8 cellular contexts compared by ENCODE assay signal in genomic region chr2:236343400-236344161, GRCh38.
DNase-seq lines count a peak whose midpoint lies in the region; ATAC-seq, FAIRE-seq and TF ChIP-seq lines count a peak whose summit lies in the region.

No MANE protein-coding gene starts in this region.

- H3K27ac Mint-ChIP-seq in T-cell, result no peak overlapping the region

- peaks cover 1 to 4% (median 2%) of the 10 kb centered on the region in 3 donors for H3K4me1 Mint-ChIP-seq in T-cell

- H3K9me3 Mint-ChIP-seq in T-cell, result no peaks in the 10 kb centered on the region

- peak; percentile 81 for FAIRE-seq in HepG2 (lab: Jason Lieb, UNC)

- peaks cover 3 to 45% of the 10 kb centered on the region in 2 experiments; a peak in 4 of 5 replicates for H3K27me3 ChIP-seq in HepG2 (ENCODE audit: control insufficient read depth in 1 of 2, insufficient read depth in 2 of 2, low read length in 2 of 2)

- no peak overlapping the region for H3K4me2 ChIP-seq in HepG2 (ENCODE audit: low read depth, low read length)

- no peaks in the 10 kb centered on the region for H3K4me1 ChIP-seq in HepG2 (ENCODE audit: insufficient read depth, low read length)

- intact Hi-C loops in HepG2 (cut with micrococcal nuclease; ENCODE audit: unreplicated experiment), result loop anchor here (1.0 to 2.0 kb wide), 2 partner anchors 717 to 729 kb away; no protein-coding TSS in a partner anchor

- H3K27me3 Mint-ChIP-seq in T-cell, result peaks cover 8 to 11% of the 10 kb centered on the region in 2 donors

- POLR2A ChIA-PET in T-cell (lab: Charles Lee) (interaction anchor here in 1 of 2 donors (0.7 kb wide), 1 partner anchor 680 kb away, joined by 3 read pairs; no protein-coding TSS in a partner anchor), HepG2 (lab: Yijun Ruan, JAX) (no interaction called here)

- H3K9ac ChIP-seq in HepG2 (ENCODE audit: insufficient read depth, low read depth, low read length), result no peak overlapping the region

- no peaks in the 10 kb centered on the region for H3K9me3 ChIP-seq in HepG2 (ENCODE audit: low read length)

- H3K27ac ChIP-seq in HepG2 (ENCODE audit: extremely low read length, insufficient read depth, low read length), result no peak overlapping the region

- TF ChIP-seq EP300 in HepG2 (IDR thresholded peaks at IDR 0.05; ENCODE audit: low read depth in 2 of 2, low read length in 2 of 2), result no peak
- TF ChIP-seq EP300 in HepG2 (CRISPR knock-in tag; IDR thresholded peaks at IDR 0.05; ENCODE audit: borderline replicate concordance), result no peak

- in situ Hi-C loops in HepG2 (cut with HindIII; ENCODE audit: extremely low pct_ligation_motif_present, low pct_unique_long_range_greater_than_20kb), result no loop called here

- ATAC-seq in T-cell (replicated peaks in 1 of 4) (no peak), HepG2 (peak; percentile 61), HG02798 (IDR thresholded peaks at IDR 0.05; ENCODE audit: poor library complexity, unreplicated experiment) (no peak)

- no TSS peak for BruUV-seq in HepG2 (replicated peaks; lab: Mats Ljungman, UMichigan)

- no peaks in the 10 kb centered on the region for H3K36me3 ChIP-seq in HepG2 (replicated peaks in 1 of 2; ENCODE audit: control insufficient read depth in 1 of 2, insufficient read depth in 2 of 2, low read length in 2 of 2)

- TF ChIP-seq POLR2A in HepG2 (IDR thresholded peaks at IDR 0.05; ENCODE audit: insufficient read depth in 1 of 2, low read depth in 2 of 2, low read length in 2 of 2), result no peak

- WGBS in HepG2 (ENCODE audit: low lambda C conversion rate), result 14% methylated on average over 10 of the region's 10 CpGs

- H3K4me3 ChIP-seq in choroid plexus epithelial cell (ENCODE audit: low read depth, low read length) (no peak overlapping the region), HepG2 (replicated peaks in 1 of 3; ENCODE audit: insufficient read depth in 1 of 3, low read depth in 2 of 3, low read length in 3 of 3) (no peak overlapping the region)

- peak; percentile 39; the same call in 1 of the 2 replicates for TF ChIP-seq RAD21 in HepG2 (CRISPR knock-in tag; IDR thresholded peaks at IDR 0.05)

- H4K20me1 ChIP-seq in HepG2 (ENCODE audit: insufficient read depth, low read length), result no peaks in the 10 kb centered on the region

- CTCF ChIA-PET in T-cell (lab: Charles Lee) (interaction anchor here in 1 of 2 donors (0.6 to 1.0 kb wide), 6 partner anchors 9 to 730 kb away, joined by 3 to 4 read pairs (median 3); partner anchors contain the start of gene ACKR3), HepG2 (lab: Yijun Ruan, JAX; ENCODE audit: low intra/inter-chr PET ratio, low total read pairs) (interaction anchor here (1.0 to 1.7 kb wide), 3 partner anchors 683 to 729 kb away, joined by 3 to 19 read pairs (median 13); no protein-coding TSS in a partner anchor)

- no peaks in the 10 kb centered on the region for H3K36me3 Mint-ChIP-seq in T-cell

- peak; percentile 86 for TF ChIP-seq CTCF in choroid plexus epithelial cell (conservative IDR thresholded peaks at IDR 0.05; ENCODE audit: low read depth, low read length)
- TF ChIP-seq CTCF in HepG2 (CRISPR knock-in tag; IDR thresholded peaks at IDR 0.05), result peak; percentile 71

- no peak overlapping the region for H3K4me3 Mint-ChIP-seq in T-cell

- no peak overlapping the region for H2AFZ ChIP-seq in HepG2 (ENCODE audit: low read length)

- H3K79me2 ChIP-seq in HepG2 (ENCODE audit: insufficient read depth, low read length), result no peaks in the 10 kb centered on the region

- DNase-seq in 8988T (peak; percentile 48), GM04503 (ENCODE audit: low read depth) (peak; percentile 20), NCI-H1092 (lab: John Stamatoyannopoulos, UW) (peak; percentile 51), T-cell (peak in 29 of 34 experiments; percentile 21 to 51 (median 41)), choroid plexus epithelial cell (ENCODE audit: low read depth) (peak; percentile 91), HepG2 (ENCODE audit: low spot score) (peak; percentile 70)
- DNase-seq in stimulated activated CD8-positive, alpha-beta memory T cell treated with anti-CD3 and anti-CD28 coated beads, Interleukin-2, amount 100 ng/mL, for 1 hour (ENCODE audit: low read depth in 2 of 2), result peak; percentile 14 to 15

TF ChIP-seq in HepG2, 621 proteins besides CTCF, POLR2A, EP300 and RAD21:
- TF ChIP-seq, protein P1, sequence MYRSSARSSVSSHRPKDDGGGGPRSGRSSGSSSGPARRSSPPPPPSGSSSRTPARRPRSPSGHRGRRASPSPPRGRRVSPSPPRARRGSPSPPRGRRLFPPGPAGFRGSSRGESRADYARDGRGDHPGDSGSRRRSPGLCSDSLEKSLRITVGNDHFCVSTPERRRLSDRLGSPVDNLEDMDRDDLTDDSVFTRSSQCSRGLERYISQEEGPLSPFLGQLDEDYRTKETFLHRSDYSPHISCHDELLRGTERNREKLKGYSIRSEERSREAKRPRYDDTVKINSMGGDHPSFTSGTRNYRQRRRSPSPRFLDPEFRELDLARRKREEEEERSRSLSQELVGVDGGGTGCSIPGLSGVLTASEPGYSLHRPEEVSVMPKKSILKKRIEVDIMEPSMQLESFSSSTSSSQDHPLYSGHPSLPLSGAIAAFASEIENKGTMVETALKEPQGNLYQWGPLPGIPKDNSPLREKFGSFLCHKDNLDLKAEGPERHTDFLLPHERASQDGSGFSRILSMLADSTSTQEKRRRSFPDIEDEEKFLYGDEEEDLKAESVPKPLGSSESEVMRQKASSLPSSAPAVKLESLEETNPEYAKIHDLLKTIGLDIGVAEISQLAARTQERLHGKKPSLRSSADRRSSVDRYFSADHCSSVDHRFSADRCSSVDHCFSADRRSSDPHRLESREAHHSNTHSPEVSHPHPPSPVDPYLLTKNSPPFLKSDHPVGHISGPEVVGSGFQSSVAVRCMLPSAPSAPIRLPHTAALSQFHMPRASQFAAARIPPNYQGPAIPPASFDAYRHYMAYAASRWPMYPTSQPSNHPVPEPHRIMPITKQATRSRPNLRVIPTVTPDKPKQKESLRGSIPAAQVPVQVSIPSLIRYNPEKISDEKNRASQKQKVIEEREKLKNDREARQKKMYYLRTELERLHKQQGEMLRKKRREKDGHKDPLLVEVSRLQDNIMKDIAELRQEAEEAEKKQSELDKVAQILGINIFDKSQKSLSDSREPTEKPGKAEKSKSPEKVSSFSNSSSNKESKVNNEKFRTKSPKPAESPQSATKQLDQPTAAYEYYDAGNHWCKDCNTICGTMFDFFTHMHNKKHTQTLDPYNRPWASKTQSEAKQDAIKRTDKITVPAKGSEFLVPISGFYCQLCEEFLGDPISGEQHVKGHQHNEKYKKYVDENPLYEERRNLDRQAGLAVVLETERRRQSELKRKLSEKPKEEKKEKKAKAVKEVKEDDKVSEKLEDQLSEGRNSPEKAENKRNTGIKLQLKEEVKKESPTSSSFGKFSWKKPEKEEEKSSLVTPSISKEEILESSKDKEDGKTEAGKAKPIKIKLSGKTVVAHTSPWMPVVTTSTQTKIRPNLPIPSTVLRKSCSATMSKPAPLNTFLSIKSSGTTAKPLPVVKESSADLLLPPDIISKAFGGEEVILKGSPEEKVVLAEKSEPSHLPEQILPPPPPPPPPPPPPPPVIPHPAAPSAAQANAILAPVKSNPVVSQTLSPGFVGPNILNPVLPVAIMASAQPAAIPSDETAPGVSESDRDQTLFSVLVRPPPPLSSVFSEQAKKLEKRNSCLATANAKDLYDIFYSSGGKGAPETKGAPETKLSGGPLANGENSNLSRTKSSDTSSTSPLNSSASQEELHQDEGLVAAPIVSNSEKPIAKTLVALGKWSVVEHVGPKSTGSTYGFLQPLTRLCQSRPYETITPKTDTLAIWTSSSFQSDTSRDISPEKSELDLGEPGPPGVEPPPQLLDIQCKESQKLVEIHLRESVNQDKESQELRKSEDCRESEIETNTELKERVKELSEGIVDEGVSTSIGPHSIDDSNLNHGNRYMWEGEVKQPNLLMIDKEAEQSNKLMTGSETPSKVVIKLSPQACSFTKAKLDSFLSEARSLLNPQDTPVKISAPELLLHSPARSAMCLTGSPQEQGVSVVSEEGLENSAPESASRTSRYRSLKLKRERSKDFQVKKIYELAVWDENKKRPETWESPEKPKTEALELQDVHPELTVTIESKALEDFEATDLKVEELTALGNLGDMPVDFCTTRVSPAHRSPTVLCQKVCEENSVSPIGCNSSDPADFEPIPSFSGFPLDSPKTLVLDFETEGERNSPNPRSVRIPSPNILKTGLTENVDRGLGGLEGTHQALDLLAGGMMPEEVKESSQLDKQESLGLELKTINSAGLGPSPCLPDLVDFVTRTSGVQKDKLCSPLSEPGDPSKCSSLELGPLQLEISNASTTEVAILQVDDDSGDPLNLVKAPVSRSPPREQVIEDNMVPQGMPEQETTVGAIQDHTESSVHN (CRISPR knock-in tag; IDR thresholded peaks at IDR 0.05), result no peak
- TF ChIP-seq ZFP36 (IDR thresholded peaks at IDR 0.05; ENCODE audit: borderline replicate concordance, low read depth, low read length, partially characterized antibody) (peak; percentile 14), SMC3 (IDR thresholded peaks at IDR 0.05; ENCODE audit: low read length) (peak; percentile 72; the same call in 1 of the 2 replicates), ZNF768 (CRISPR knock-in tag; IDR thresholded peaks at IDR 0.05) (peak; percentile 87), TRAFD1 (CRISPR knock-in tag; IDR thresholded peaks at IDR 0.05; ENCODE audit: borderline replicate concordance) (no peak), STAG1 (CRISPR knock-in tag; IDR thresholded peaks at IDR 0.05) (peak; percentile 48), CHD4 (IDR thresholded peaks at IDR 0.05; ENCODE audit: borderline replicate concordance, low read length) (no peak)

Comparison
In these comparisons a context has a peak if more than half of its experiments do, and no peak if none do; other contexts are left out.
1. DNase-seq: peak in every context shown above with its lines; median percentile 91 in choroid plexus epithelial cell; 70 in HepG2; 51 in NCI-H1092; 48 in 8988T; 41 in T-cell; 20 in GM04503; 14 in stimulated activated CD8-positive, alpha-beta memory T cell treated with anti-CD3 and anti-CD28 coated beads, Interleukin-2, amount 100 ng/mL, for 1 hour.